In genomic region chr11:57712256-57713150, GRCh38 we compare ENCODE assay signal across 8 cellular contexts. TPM values are rescaled to one million over a fixed set of nuclear protein-coding genes. Genes with fewer than 3 reads are reported as not detected.
DNase-seq lines count a peak whose midpoint lies in the region; ATAC-seq and TF ChIP-seq lines count a peak whose summit lies in the region.

Gene TMX2, plus strand, starts transcription at chr11:57712593. Its CDS starts 26 bp downstream, at chr11:57712619.

- intact Hi-C loops in IMR-90 (cut with micrococcal nuclease), result no loop called here

- H4K8ac ChIP-seq in IMR-90 (ENCODE audit: low read depth in 2 of 2, low read length in 2 of 2), result peak within 1 kb of the TSS; percentile 91 to 99

- H3K27ac ChIP-seq in IMR-90 (ENCODE audit: insufficient read depth, low read length), result peak within 1 kb of the TSS; percentile 92

- H3K27me3 ChIP-seq in IMR-90 (ENCODE audit: control insufficient read depth, insufficient read depth, low read length), result no peaks in the 10 kb centered on the region

- no TSS peak for BruUV-seq in IMR-90 (replicated peaks; lab: Mats Ljungman, UMichigan)

- POLR2A ChIA-PET in IMR-90 (lab: Charles Lee; ENCODE audit: unreplicated experiment), result interaction anchor here (1.0 kb wide), 1 partner anchor 527 kb away, joined by 3 read pairs; no protein-coding TSS in a partner anchor

- dilution Hi-C loops in IMR-90 (cut with HindIII; ENCODE audit: low sequenced_read_pairs, unreplicated experiment), result no loop called here

- in situ Hi-C loops in IMR-90 (cut with MboI; ENCODE audit: low sequenced_read_pairs), result no loop called here

- H2BK20ac ChIP-seq in IMR-90 (ENCODE audit: low read depth, low read length), result no peak within 1 kb of the TSS

- TF ChIP-seq RAD21 in IMR-90 (IDR thresholded peaks at IDR 0.05; ENCODE audit: low read length), result no peak

- H2AK9ac ChIP-seq in IMR-90 (replicated peaks; ENCODE audit: low read depth, low read length, poor library complexity), result peak within 1 kb of the TSS; percentile 96

- peak within 1 kb of the TSS; percentile 2; the same call in 1 of the 3 replicates for H2BK15ac ChIP-seq in IMR-90 (ENCODE audit: low read depth, low read length)

- peaks cover 11 to 53% of the 10 kb centered on the region in 2 experiments for H3K79me1 ChIP-seq in IMR-90 (ENCODE audit: low read depth in 1 of 2, low read length in 2 of 2)

- peaks cover 2% of the 10 kb centered on the region; the same call in 1 of the 2 replicates for H3K36me3 ChIP-seq in IMR-90 (ENCODE audit: control insufficient read depth, insufficient read depth, low read length)

- H3K4me2 ChIP-seq in IMR-90 (ENCODE audit: low read depth, low read length), result peak within 1 kb of the TSS; percentile 90

- peak within 1 kb of the TSS; percentile 91 for H3K4ac ChIP-seq in IMR-90 (ENCODE audit: low read depth, low read length)

- H2BK5ac ChIP-seq in IMR-90 (ENCODE audit: low read depth, low read length, poor library complexity, severe bottlenecking), result peak within 1 kb of the TSS; percentile 86

- peak within 1 kb of the TSS; percentile 57 for H2BK120ac ChIP-seq in IMR-90 (ENCODE audit: low read depth, low read length)

- H3K9ac ChIP-seq in IMR-90 (ENCODE audit: low read depth, low read length), result peak within 1 kb of the TSS; percentile 96

- 0% methylated on average over 12 of the region's 53 CpGs; no CpG with 5 or more reads in 1 of the 2 experiments for WGBS in IMR-90 (ENCODE audit: extremely low coverage in 2 of 2, insufficient read length in 1 of 2), 2 experiments

- 0 out of 2 replicates have a peak, but pooled peaks cover 3% of the 10 kb centered on the region for H3K9me1 ChIP-seq in IMR-90 (ENCODE audit: insufficient read depth, low read length)

- H4K20me1 ChIP-seq in IMR-90 (ENCODE audit: insufficient read depth, low read length), result no peaks in the 10 kb centered on the region

- DNase-seq in DMS 273 (lab: John Stamatoyannopoulos, UW; ENCODE audit: unreplicated experiment) (peak; percentile 96), IMR-90 (peak; percentile 100), OCI-M1 (lab: John Stamatoyannopoulos, UW) (peak; percentile 99), activated T-cell treated with anti-CD3 and anti-CD28 coated beads for 24 hours (ENCODE audit: low read depth) (peak; percentile 86), epidermal melanocyte (ENCODE audit: insufficient read length, low spot score) (peak; percentile 95), middle frontal gyrus (ENCODE audit: extremely low spot score, low spot score) (peak; percentile 96)
- peak; percentile 80 to 85 for DNase-seq in stimulated activated CD8-positive, alpha-beta memory T cell treated with anti-CD3 and anti-CD28 coated beads, Interleukin-2, amount 100 ng/mL, for 48 hours (ENCODE audit: low read depth in 2 of 2)

- TF ChIP-seq POLR2A in IMR-90 (IDR thresholded peaks at IDR 0.05; ENCODE audit: low read depth, low read length), result peak; percentile 81; the same call in 1 of the 2 replicates

- peak within 1 kb of the TSS; percentile 96 for H2AFZ ChIP-seq in IMR-90 (replicated peaks; ENCODE audit: low read length, poor library complexity)

- H3K18ac ChIP-seq in IMR-90 (ENCODE audit: low read depth, low read length), result no peak within 1 kb of the TSS

- CTCF ChIA-PET in IMR-90 (lab: Yijun Ruan, JAX), result interaction anchor here (0.7 kb wide), 1 partner anchor 88 kb away, joined by 3 read pairs; no protein-coding TSS in a partner anchor

- ATAC-seq in GM21528 (IDR thresholded peaks at IDR 0.05; ENCODE audit: low FRiP score, unreplicated experiment) (peak; percentile 96), IMR-90 (ENCODE audit: low read depth) (peak; percentile 95)

- H3K9me3 ChIP-seq in IMR-90 (ENCODE audit: control insufficient read depth, insufficient read depth, low read length), result no peaks in the 10 kb centered on the region

- H3K23ac ChIP-seq in IMR-90 (ENCODE audit: low read depth, low read length), result peak within 1 kb of the TSS; percentile 90

- peak within 1 kb of the TSS; percentile 71 for H3K56ac ChIP-seq in IMR-90 (ENCODE audit: extremely low read depth, insufficient read depth, low read length)

- peak within 1 kb of the TSS; percentile 85 for H4K5ac ChIP-seq in IMR-90 (ENCODE audit: low read depth, low read length)

- peaks cover 5% of the 10 kb centered on the region; the same call in 1 of the 2 replicates for H3K4me1 ChIP-seq in IMR-90 (ENCODE audit: control insufficient read depth, insufficient read depth, low read length)

- H3K14ac ChIP-seq in IMR-90 (replicated peaks; ENCODE audit: low read depth, low read length), result peak within 1 kb of the TSS; percentile 76

- H4K91ac ChIP-seq in IMR-90 (ENCODE audit: insufficient read depth, low read depth, low read length), result peak within 1 kb of the TSS; percentile 94

- TF ChIP-seq CTCF in IMR-90 (conservative IDR thresholded peaks at IDR 0.05; ENCODE audit: low read depth, low read length), result no peak

- peak within 1 kb of the TSS; percentile 93 for H2AK5ac ChIP-seq in IMR-90 (ENCODE audit: low read depth, low read length)

- H3K4me3 ChIP-seq in IMR-90 (ENCODE audit: insufficient read depth, low read depth, low read length), result peak within 1 kb of the TSS; percentile 74

TF ChIP-seq in IMR-90, 13 proteins besides CTCF, POLR2A, EP300 and RAD21:
- TF ChIP-seq MXI1 (IDR thresholded peaks at IDR 0.05; ENCODE audit: borderline replicate concordance, low read depth, low read length) (peak; percentile 59; the same call in 1 of the 2 replicates), RCOR1 (IDR thresholded peaks at IDR 0.05; ENCODE audit: insufficient replicate concordance, low read length) (no peak), SMC3 (IDR thresholded peaks at IDR 0.05; ENCODE audit: low read depth, low read length) (no peak), BHLHE40 (IDR thresholded peaks at IDR 0.05; ENCODE audit: low read depth, low read length) (no peak), NFE2L2 (IDR thresholded peaks at IDR 0.05; ENCODE audit: low read depth, low read length) (no peak), CEBPB (IDR thresholded peaks at IDR 0.05; ENCODE audit: low read depth, low read length) (no peak), MAFK (IDR thresholded peaks at IDR 0.05; ENCODE audit: low read depth, low read length) (no peak), USF2 (IDR thresholded peaks at IDR 0.05; ENCODE audit: low read depth, low read length) (no peak), MAZ (IDR thresholded peaks at IDR 0.05; ENCODE audit: borderline replicate concordance, low read depth, low read length) (peak; percentile 90; the same call in 1 of the 2 replicates), FOS (IDR thresholded peaks at IDR 0.05; ENCODE audit: low read depth, low read length) (peak; percentile 9; the same call in 1 of the 2 replicates)
- TF ChIP-seq, protein P1, sequence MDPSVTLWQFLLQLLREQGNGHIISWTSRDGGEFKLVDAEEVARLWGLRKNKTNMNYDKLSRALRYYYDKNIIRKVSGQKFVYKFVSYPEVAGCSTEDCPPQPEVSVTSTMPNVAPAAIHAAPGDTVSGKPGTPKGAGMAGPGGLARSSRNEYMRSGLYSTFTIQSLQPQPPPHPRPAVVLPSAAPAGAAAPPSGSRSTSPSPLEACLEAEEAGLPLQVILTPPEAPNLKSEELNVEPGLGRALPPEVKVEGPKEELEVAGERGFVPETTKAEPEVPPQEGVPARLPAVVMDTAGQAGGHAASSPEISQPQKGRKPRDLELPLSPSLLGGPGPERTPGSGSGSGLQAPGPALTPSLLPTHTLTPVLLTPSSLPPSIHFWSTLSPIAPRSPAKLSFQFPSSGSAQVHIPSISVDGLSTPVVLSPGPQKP (IDR thresholded peaks at IDR 0.05; ENCODE audit: borderline replicate concordance, low read depth, low read length), result no peak

RNA-seq across cellular contexts. Expression of gene TMX2, which starts in this region (rescaled TPM):
- 72.5 and 103 TPM in 2 replicates for total RNA-seq in IMR-90 (2012; rRNA removed)
- polyA plus RNA-seq in IMR-90 (2012; rRNA removed), result 60.3 and 70.4 TPM in 2 replicates
- polyA plus RNA-seq in IMR-90 (2012; cell fraction: cytosol; rRNA removed), result 30.0 and 40.5 TPM in 2 replicates
- 21.5 and 73.6 TPM in 2 replicates for polyA plus RNA-seq in IMR-90 (2012; cell fraction: nucleus; rRNA removed; ENCODE audit: low replicate concordance)

Comparison
In these comparisons a context has a peak if more than half of its experiments do, and no peak if none do; other contexts are left out.
1. Peak in every context shown above with its lines: DNase-seq, ATAC-seq, H3K4me3 ChIP-seq and H3K27ac ChIP-seq.